18 cellular contexts compared by ENCODE assay signal in genomic region chr1:10708807-10709523, GRCh38.
"Had no signal": no experiment of that assay in that cellular context is flagged by ENCODE, and none has a peak within 500 bp of the region (broad histone marks: within the 10 kb centered on the region; RNA-seq: fewer than 3 reads in every experiment).

No MANE protein-coding gene starts in this region.

- H3K27ac ChIP-seq: brain microvascular endothelial cell, right lobe of liver, transverse colon had no signal

- DNase-seq: activated CD4-positive, alpha-beta T cell treated with anti-CD3 and anti-CD28 coated beads, Interleukin-2, amount 10 ng/mL, durations not matched to agents 24 days and 14 days; activated CD4-positive, CD25-positive, alpha-beta regulatory T cell; activated CD8-positive, alpha-beta memory T cell treated with anti-CD3 and anti-CD28 coated beads, Interleukin-2, amount 50 U/mL, for 4 hours; activated CD8-positive, alpha-beta T cell treated with anti-CD3 and anti-CD28 coated beads, Interleukin-2, amount 10 ng/mL, durations not matched to agents 7 days and 5 days; activated gamma-delta T cell; activated naive CD8-positive, alpha-beta T cell treated with anti-CD3 and anti-CD28 coated beads for 36 hours; activated T-cell treated with anti-CD3 and anti-CD28 coated beads, Interleukin-2, amount 50 U/mL, for 48 hours; amygdala; brain microvascular endothelial cell; kidney; left ventricle myocardium superior; naive thymus-derived CD8-positive, alpha-beta T cell; right lobe of liver; stimulated activated naive CD8-positive, alpha-beta T cell treated with anti-CD3 and anti-CD28 coated beads, Interleukin-15, Interleukin-2, amounts not matched to agents 100 U/mL and 50 U/mL, for 24 hours; SW 1271; transverse colon had no signal

- H3K27me3 ChIP-seq: right lobe of liver, transverse colon had no signal

- H3K4me3 ChIP-seq: right lobe of liver, transverse colon had no signal

- H3K4me3 Mint-ChIP-seq: activated CD4-positive, alpha-beta T cell treated with anti-CD3 and anti-CD28 coated beads, Interleukin-2, amount 10 ng/mL, durations not matched to agents 24 days and 14 days; activated CD8-positive, alpha-beta T cell treated with anti-CD3 and anti-CD28 coated beads, Interleukin-2, amount 10 ng/mL, durations not matched to agents 7 days and 5 days; activated naive CD8-positive, alpha-beta T cell treated with anti-CD3 and anti-CD28 coated beads for 36 hours; memory B cell; naive thymus-derived CD8-positive, alpha-beta T cell had no signal

- H3K27ac Mint-ChIP-seq: activated CD4-positive, alpha-beta T cell treated with anti-CD3 and anti-CD28 coated beads, Interleukin-2, amount 10 ng/mL, durations not matched to agents 24 days and 14 days; activated CD8-positive, alpha-beta T cell treated with anti-CD3 and anti-CD28 coated beads, Interleukin-2, amount 10 ng/mL, durations not matched to agents 7 days and 5 days; activated naive CD8-positive, alpha-beta T cell treated with anti-CD3 and anti-CD28 coated beads for 36 hours; memory B cell; naive thymus-derived CD8-positive, alpha-beta T cell; progenitor cell of endocrine pancreas had no signal

- H3K36me3 ChIP-seq: brain microvascular endothelial cell, right lobe of liver, transverse colon had no signal

- H3K36me3 Mint-ChIP-seq: activated naive CD8-positive, alpha-beta T cell treated with anti-CD3 and anti-CD28 coated beads for 36 hours; memory B cell; naive thymus-derived CD8-positive, alpha-beta T cell had no signal

- H3K4me1 Mint-ChIP-seq: activated CD4-positive, alpha-beta T cell treated with anti-CD3 and anti-CD28 coated beads, Interleukin-2, amount 10 ng/mL, durations not matched to agents 24 days and 14 days; activated naive CD8-positive, alpha-beta T cell treated with anti-CD3 and anti-CD28 coated beads for 36 hours; memory B cell; naive thymus-derived CD8-positive, alpha-beta T cell had no signal

- H3K9me3 Mint-ChIP-seq: activated CD4-positive, alpha-beta T cell treated with anti-CD3 and anti-CD28 coated beads, Interleukin-2, amount 10 ng/mL, durations not matched to agents 24 days and 14 days; activated naive CD8-positive, alpha-beta T cell treated with anti-CD3 and anti-CD28 coated beads for 36 hours; memory B cell; naive thymus-derived CD8-positive, alpha-beta T cell had no signal

- H3K9me3 ChIP-seq: right lobe of liver, transverse colon had no signal
